ENCODE assay signal across 26 cellular contexts in the genomic region with DNA sequence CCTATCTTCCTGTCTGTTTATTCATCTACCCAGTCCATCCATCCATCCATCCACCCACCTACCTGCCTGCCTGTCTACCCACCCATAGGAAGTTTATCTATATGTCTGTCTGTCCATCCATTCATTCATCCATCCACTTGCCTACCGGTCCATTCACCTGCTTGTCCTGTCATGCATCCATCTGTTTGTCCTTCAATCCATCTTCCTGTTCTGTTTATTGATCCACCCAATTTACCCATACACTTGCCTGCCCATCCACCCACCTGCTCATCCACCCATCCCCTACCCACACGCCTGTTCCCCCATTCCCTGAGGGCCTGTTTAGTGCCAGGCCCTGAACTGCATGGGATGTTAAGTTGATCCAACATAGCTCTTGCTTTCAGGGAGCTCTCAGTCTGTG. TPM values are rescaled to one million over a fixed set of nuclear protein-coding genes. Genes with fewer than 3 reads are reported as not detected.
A peak's percentile ranks its signal among the peaks of the same experiment; 100 is the strongest.
DNase-seq lines count a peak whose midpoint lies in the region; ATAC-seq, FAIRE-seq and TF ChIP-seq lines count a peak whose summit lies in the region.
"Had no signal": no experiment of that assay in that cellular context is flagged by ENCODE, and none has a peak within 500 bp of the region (broad histone marks: within the 10 kb centered on the region; RNA-seq: fewer than 3 reads in every experiment).

No MANE protein-coding gene starts in this region.

- POLR2A ChIA-PET in activated CD4-positive, alpha-beta T cell treated with anti-CD3 and anti-CD28 coated beads, Interleukin-2, amount 10 ng/mL, durations not matched to agents 7 days and 5 days (lab: Charles Lee) = no interaction called here
- POLR2A ChIA-PET in T-cell (lab: Charles Lee) = no interaction called here
- POLR2A ChIA-PET in activated CD4-positive, alpha-beta memory T cell treated with anti-CD3 and anti-CD28 coated beads for 36 hours (lab: Charles Lee) = no interaction called here

- H3K9me3 ChIP-seq in kidney (ENCODE audit: control insufficient read depth in 1 of 2, low read length in 2 of 2) = no peaks in the 10 kb centered on the region
- H3K9me3 ChIP-seq: BE2C, Caco-2 had no signal

- peak overlapping the region; percentile 15 for H3K27ac Mint-ChIP-seq in activated CD4-positive, alpha-beta T cell treated with anti-CD3 and anti-CD28 coated beads, Interleukin-2, amount 10 ng/mL, durations not matched to agents 7 days and 5 days
- H3K27ac Mint-ChIP-seq in T-cell = peak overlapping the region; percentile 16 to 20
- H3K27ac Mint-ChIP-seq in activated CD4-positive, alpha-beta memory T cell treated with anti-CD3 and anti-CD28 coated beads for 36 hours = no peak overlapping the region

- peaks cover 37% of the 10 kb centered on the region for H3K4me1 Mint-ChIP-seq in activated CD4-positive, alpha-beta T cell treated with anti-CD3 and anti-CD28 coated beads, Interleukin-2, amount 10 ng/mL, durations not matched to agents 7 days and 5 days
- peaks cover 19 to 27% (median 27%) of the 10 kb centered on the region in 3 donors for H3K4me1 Mint-ChIP-seq in T-cell
- H3K4me1 Mint-ChIP-seq in activated CD4-positive, alpha-beta memory T cell treated with anti-CD3 and anti-CD28 coated beads for 36 hours (ENCODE audit: low read depth) = peaks cover 7% of the 10 kb centered on the region

- no peak for DNase-seq in activated CD4-positive, alpha-beta T cell treated with anti-CD3 and anti-CD28 coated beads, Interleukin-2, amount 10 ng/mL, durations not matched to agents 7 days and 5 days
- no peak for DNase-seq in activated CD4-positive, alpha-beta T cell treated with anti-CD3 and anti-CD28 coated beads, Interleukin-2, amount 50 U/mL, for 48 hours
- DNase-seq in T-cell (no peak), kidney (peak; percentile 18), urothelium cell line (ENCODE audit: low spot score) (no peak), HuH-7 (ENCODE audit: low spot score) (no peak)
- no peak for DNase-seq in activated CD4-positive, alpha-beta memory T cell treated with anti-CD3 and anti-CD28 coated beads for 36 hours
- DNase-seq: 8988T; ACHN; BE2C; CD4-positive, CD25-positive, alpha-beta regulatory T cell; GDM1; GOT3; HCEC 1CT; NCI-H1092 treated with DMSO at 0.1 percent for 48 hours; NCI-H1436; NCI-H187; NCI-H446; NCI-H524 treated with DMSO at 0.1 percent for 48 hours; NCI-H774; SIG-M5 had no signal

- CTCF ChIA-PET in activated CD4-positive, alpha-beta T cell treated with anti-CD3 and anti-CD28 coated beads, Interleukin-2, amount 10 ng/mL, durations not matched to agents 7 days and 5 days (lab: Charles Lee) = no interaction called here
- CTCF ChIA-PET in T-cell (lab: Charles Lee) = interaction anchor here in 1 of 2 donors (0.9 kb wide), 1 partner anchor 57 kb away, joined by 3 read pairs; no protein-coding TSS in a partner anchor
- CTCF ChIA-PET in activated CD4-positive, alpha-beta memory T cell treated with anti-CD3 and anti-CD28 coated beads for 36 hours (lab: Charles Lee) = no interaction called here

- H3K27me3 Mint-ChIP-seq in activated CD4-positive, alpha-beta T cell treated with anti-CD3 and anti-CD28 coated beads, Interleukin-2, amount 10 ng/mL, durations not matched to agents 7 days and 5 days = no peaks in the 10 kb centered on the region
- H3K27me3 Mint-ChIP-seq in T-cell = no peaks in the 10 kb centered on the region
- H3K27me3 Mint-ChIP-seq in activated CD4-positive, alpha-beta memory T cell treated with anti-CD3 and anti-CD28 coated beads for 36 hours = no peaks in the 10 kb centered on the region
- H3K27me3 Mint-ChIP-seq: CD4-positive, CD25-positive, alpha-beta regulatory T cell had no signal

- intact Hi-C loops in kidney (cut with DNase I) = no loop called here
- intact Hi-C loops in activated CD4-positive, alpha-beta memory T cell treated with anti-CD3 and anti-CD28 coated beads for 36 hours (cut with micrococcal nuclease) = no loop called here

- H3K9me3 Mint-ChIP-seq in activated CD4-positive, alpha-beta T cell treated with anti-CD3 and anti-CD28 coated beads, Interleukin-2, amount 10 ng/mL, durations not matched to agents 7 days and 5 days = no peaks in the 10 kb centered on the region
- H3K9me3 Mint-ChIP-seq in T-cell = no peaks in the 10 kb centered on the region
- no peaks in the 10 kb centered on the region for H3K9me3 Mint-ChIP-seq in activated CD4-positive, alpha-beta memory T cell treated with anti-CD3 and anti-CD28 coated beads for 36 hours
- H3K9me3 Mint-ChIP-seq: CD4-positive, CD25-positive, alpha-beta regulatory T cell had no signal

- no peak overlapping the region for H3K27ac ChIP-seq in kidney (ENCODE audit: low read depth in 2 of 2, low read length in 2 of 2)

- FAIRE-seq in kidney (lab: Jason Lieb, UNC) = no peak
- peak; percentile 53 for FAIRE-seq in urothelium cell line (lab: Jason Lieb, UNC)
- FAIRE-seq: GM12878, RCC 7860 had no signal

- H3K4me1 ChIP-seq in kidney (ENCODE audit: control insufficient read depth in 1 of 2, insufficient read depth in 1 of 2, low read depth in 1 of 2, low read length in 2 of 2) = no peaks in the 10 kb centered on the region
- H3K4me1 ChIP-seq: Caco-2 had no signal

- ATAC-seq in T-cell (replicated peaks in 1 of 4) (no peak), GM18505 (IDR thresholded peaks at IDR 0.05; ENCODE audit: unreplicated experiment) (no peak)
- ATAC-seq: GM12878, SK-N-SH treated with all-trans-retinoic acid at 6 μM for 48 hours had no signal

- no peaks in the 10 kb centered on the region for H3K36me3 ChIP-seq in kidney (ENCODE audit: control insufficient read depth in 1 of 2, insufficient read depth in 2 of 2, low read length in 2 of 2)
- H3K36me3 ChIP-seq: BE2C had no signal

- H3K9ac ChIP-seq in kidney (ENCODE audit: low read length in 2 of 2) = no peak overlapping the region

- H3K4me3 Mint-ChIP-seq in activated CD4-positive, alpha-beta T cell treated with anti-CD3 and anti-CD28 coated beads, Interleukin-2, amount 10 ng/mL, durations not matched to agents 7 days and 5 days = no peak overlapping the region
- H3K4me3 Mint-ChIP-seq in T-cell = no peak overlapping the region
- no peak overlapping the region for H3K4me3 Mint-ChIP-seq in activated CD4-positive, alpha-beta memory T cell treated with anti-CD3 and anti-CD28 coated beads for 36 hours
- H3K4me3 Mint-ChIP-seq: CD4-positive, CD25-positive, alpha-beta regulatory T cell had no signal

- H3K36me3 Mint-ChIP-seq in activated CD4-positive, alpha-beta T cell treated with anti-CD3 and anti-CD28 coated beads, Interleukin-2, amount 10 ng/mL, durations not matched to agents 7 days and 5 days (ENCODE audit: low read depth) = peaks cover 43% of the 10 kb centered on the region
- peaks cover 59% of the 10 kb centered on the region for H3K36me3 Mint-ChIP-seq in T-cell
- H3K36me3 Mint-ChIP-seq in activated CD4-positive, alpha-beta memory T cell treated with anti-CD3 and anti-CD28 coated beads for 36 hours = peaks cover 32% of the 10 kb centered on the region

- no peak for TF ChIP-seq POLR2A in GM18505 (IDR thresholded peaks at IDR 0.05; ENCODE audit: borderline replicate concordance, extremely low read depth, insufficient read depth, insufficient read length)

- TF ChIP-seq CTCF in kidney (IDR thresholded peaks at IDR 0.05; ENCODE audit: borderline replicate concordance, extremely low read depth, insufficient read depth) = no peak

- no peak overlapping the region for H3K4me3 ChIP-seq in kidney (ENCODE audit: low read length in 2 of 2)
- H3K4me3 ChIP-seq: GM12878 had no signal

RNA-seq across cellular contexts. Expression of gene PARVG, which starts 18.4 kb away (rescaled TPM):
- 100 to 1,000 TPM; 146 to 158 TPM for total RNA-seq in activated CD4-positive, alpha-beta T cell treated with anti-CD3 and anti-CD28 coated beads, Interleukin-2, amount 10 ng/mL, durations not matched to agents 7 days and 5 days
- total RNA-seq in T-cell (100 to 1,000 TPM; 153 to 236 (median 197) TPM), kidney (20.9 TPM)
- polyA plus RNA-seq in kidney (ENCODE audit: insufficient read depth, low read depth, low replicate concordance) = 2.5 TPM
- 10 to 100 TPM; 58.5 to 59.5 TPM for total RNA-seq in activated CD4-positive, alpha-beta memory T cell treated with anti-CD3 and anti-CD28 coated beads for 36 hours
- total RNA-seq: Caco-2 had no signal
